ENCODE assay signal across 8 cellular contexts in genomic region chr7:5528815-5529442, GRCh38. TPM values are rescaled to one million over a fixed set of nuclear protein-coding genes. Genes with fewer than 3 reads are reported as not detected.
DNase-seq lines count a peak whose midpoint lies in the region; ATAC-seq and TF ChIP-seq lines count a peak whose summit lies in the region.

No MANE protein-coding gene starts in this region.

- peak overlapping the region; percentile 99; the same call in 1 of the 2 replicates for H3K9ac ChIP-seq in KMS-11

- no peak overlapping the region for H2AFZ ChIP-seq in KMS-11 (ENCODE audit: low read depth)

- no peak for ATAC-seq in mucosa of descending colon
- ATAC-seq in GM18861 (IDR thresholded peaks at IDR 0.05; ENCODE audit: unreplicated experiment): no peak

- intact Hi-C loops in mucosa of descending colon (cut with DNase I, micrococcal nuclease): no loop called here

- no peak overlapping the region for H3K4me3 ChIP-seq in KMS-11 (IDR thresholded peaks at IDR 0.05; ENCODE audit: insufficient read depth, low read depth, low read length)
- peak overlapping the region; percentile 98 for H3K4me3 ChIP-seq in mucosa of descending colon

- H3K4me2 ChIP-seq in KMS-11: peak overlapping the region; percentile 85

- TF ChIP-seq CTCF in KMS-11 (conservative IDR thresholded peaks at IDR 0.05; ENCODE audit: low read depth, low read length): no peak
- no peak for TF ChIP-seq CTCF in mucosa of descending colon (IDR thresholded peaks at IDR 0.05)

- peaks cover 34% of the 10 kb centered on the region for H3K79me2 ChIP-seq in KMS-11 (ENCODE audit: insufficient read depth, low read depth)

- H3K4me1 ChIP-seq in KMS-11 (ENCODE audit: low read depth, poor library complexity, severe bottlenecking): peaks cover 18% of the 10 kb centered on the region
- H3K4me1 ChIP-seq in mucosa of descending colon (ENCODE audit: low read depth): peaks cover 33% of the 10 kb centered on the region

- H3K27ac ChIP-seq in KMS-11 (peak overlapping the region; percentile 98), caudate nucleus (ENCODE audit: low read depth, low read length) (peak overlapping the region; percentile 99)

- DNase-seq in A172 (ENCODE audit: low spot score): peak; percentile 45
- peak in 5 of 61 donors; percentile 37 to 77 (median 43) for DNase-seq in caudate nucleus (lab: John Stamatoyannopoulos, UW)
- DNase-seq in mucosa of descending colon: peak in 1 of 3 donors; percentile 34
- DNase-seq in GM03348 (ENCODE audit: low spot score): no peak
- no peak for DNase-seq in iPS-NIHi7 (ENCODE audit: extremely low spot score)
- DNase-seq in hippocampal formation (lab: John Stamatoyannopoulos, UW): no peak

- peaks cover 22% of the 10 kb centered on the region; the same call in 1 of the 2 replicates for H3K36me3 ChIP-seq in KMS-11 (ENCODE audit: insufficient read depth)
- peaks cover 11% of the 10 kb centered on the region for H3K36me3 ChIP-seq in mucosa of descending colon (ENCODE audit: low read depth)

- H3K9me3 ChIP-seq in mucosa of descending colon: no peaks in the 10 kb centered on the region

- no peaks in the 10 kb centered on the region for H3K27me3 ChIP-seq in KMS-11 (ENCODE audit: insufficient read depth, low read depth)

- H4K20me1 ChIP-seq in KMS-11 (ENCODE audit: insufficient read depth): peaks cover 35% of the 10 kb centered on the region

RNA-seq across cellular contexts. Expression of gene ACTB, which starts 1.5 kb away (rescaled TPM):
- total RNA-seq in A172 (2014; rRNA removed; shearing (Covaris generic)): 4,174 and 4,857 TPM in 2 replicates
- total RNA-seq in mucosa of descending colon: 1,000 to 10,000 TPM; 4,159 to 6,919 (median 5,576) TPM

RNA-seq across cellular contexts. Expression of gene FBXL18, which starts 15.3 kb away (rescaled TPM):
- 7.9 and 8.0 TPM in 2 replicates for total RNA-seq in A172 (2014; rRNA removed; shearing (Covaris generic))
- 10 to 100 TPM in 1 of 3 donors, 1 to 10 TPM in 2; 8.5 to 10.5 (median 9.8) TPM for total RNA-seq in mucosa of descending colon
